ENCODE assay signal across 25 cellular contexts in genomic region chr5:105687493-105687892, GRCh38.
"Had no signal": no experiment of that assay in that cellular context is flagged by ENCODE, and none has a peak within 500 bp of the region (broad histone marks: within the 10 kb centered on the region; RNA-seq: fewer than 3 reads in every experiment).

No MANE protein-coding gene starts in this region.

- ATAC-seq: activated naive CD4-positive, alpha-beta T cell treated with anti-CD3 and anti-CD28 coated beads, Interleukin-2, amount 50 U/mL, for 72 hours; activated naive CD8-positive, alpha-beta T cell treated with anti-CD3 and anti-CD28 coated beads, Interleukin-2, amount 50 U/mL, for 24 hours; activated T-cell treated with anti-CD3 and anti-CD28 coated beads, Interleukin-2, amount 50 U/mL, for 4 hours; body of pancreas; T-cell had no signal

- H3K27me3 ChIP-seq: ascending aorta, body of pancreas, MG63 had no signal

- DNase-seq: activated CD4-positive, alpha-beta memory T cell treated with anti-CD3 and anti-CD28 coated beads for 36 hours; activated CD4-positive, alpha-beta T cell treated with anti-CD3 and anti-CD28 coated beads, Interleukin-2, amount 10 ng/mL, durations not matched to agents 7 days and 5 days; activated CD4-positive, CD25-positive, alpha-beta regulatory T cell; activated CD8-positive, alpha-beta memory T cell treated with anti-CD3 and anti-CD28 coated beads for 24 hours; activated effector memory CD4-positive, alpha-beta T cell treated with anti-CD3 and anti-CD28 coated beads, Interleukin-2, amount 50 U/mL, for 16 hours; activated naive CD4-positive, alpha-beta T cell treated with Interleukin-2 at 50 U/mL for 16 hours; activated naive CD8-positive, alpha-beta T cell treated with anti-CD3 and anti-CD28 coated beads, Interleukin-2, amount 50 U/mL, for 24 hours; activated T-cell treated with anti-CD3 and anti-CD28 coated beads, Interleukin-2, amount 50 U/mL, for 4 hours; amniotic stem cell; body of pancreas; central memory CD4-positive, alpha-beta T cell; MG63; MV-4-11; NCI-H1092 treated with DMSO at 0.1 percent for 48 hours; NCI-H1417 treated with DMSO at 0.1 percent for 48 hours; NCI-H2029; NCI-H345; NCI-H510A; NCI-H526 treated with DMSO at 0.1 percent for 48 hours; T-cell; T-helper 2 cell; T1000 had no signal

- H3K36me3 ChIP-seq: ascending aorta, MG63 had no signal

- H3K9me3 Mint-ChIP-seq: activated naive CD8-positive, alpha-beta T cell treated with anti-CD3 and anti-CD28 coated beads, Interleukin-2, amount 50 U/mL, for 24 hours had no signal

- H3K27me3 Mint-ChIP-seq: activated CD4-positive, alpha-beta memory T cell treated with anti-CD3 and anti-CD28 coated beads for 36 hours; activated CD4-positive, alpha-beta T cell treated with anti-CD3 and anti-CD28 coated beads, Interleukin-2, amount 10 ng/mL, durations not matched to agents 7 days and 5 days; activated naive CD8-positive, alpha-beta T cell treated with anti-CD3 and anti-CD28 coated beads, Interleukin-2, amount 50 U/mL, for 24 hours; T-cell had no signal

- H3K4me3 ChIP-seq: ascending aorta, body of pancreas, MG63, SK-N-MC had no signal

- H3K27ac Mint-ChIP-seq: activated CD4-positive, alpha-beta memory T cell treated with anti-CD3 and anti-CD28 coated beads for 36 hours; activated CD4-positive, alpha-beta T cell treated with anti-CD3 and anti-CD28 coated beads, Interleukin-2, amount 10 ng/mL, durations not matched to agents 7 days and 5 days; activated naive CD4-positive, alpha-beta T cell treated with anti-CD3 and anti-CD28 coated beads, Interleukin-2, amount 50 U/mL, for 72 hours; activated naive CD8-positive, alpha-beta T cell treated with anti-CD3 and anti-CD28 coated beads, Interleukin-2, amount 50 U/mL, for 24 hours; T-cell had no signal

- H3K4me1 Mint-ChIP-seq: activated CD4-positive, alpha-beta T cell treated with anti-CD3 and anti-CD28 coated beads, Interleukin-2, amount 10 ng/mL, durations not matched to agents 7 days and 5 days; activated naive CD8-positive, alpha-beta T cell treated with anti-CD3 and anti-CD28 coated beads, Interleukin-2, amount 50 U/mL, for 24 hours; T-cell had no signal

- H3K27ac ChIP-seq: ascending aorta, body of pancreas, SK-N-MC had no signal

- H3K4me1 ChIP-seq: ascending aorta, body of pancreas had no signal

- H3K4me3 Mint-ChIP-seq: activated CD4-positive, alpha-beta memory T cell treated with anti-CD3 and anti-CD28 coated beads for 36 hours; activated CD4-positive, alpha-beta T cell treated with anti-CD3 and anti-CD28 coated beads, Interleukin-2, amount 10 ng/mL, durations not matched to agents 7 days and 5 days; activated naive CD8-positive, alpha-beta T cell treated with anti-CD3 and anti-CD28 coated beads, Interleukin-2, amount 50 U/mL, for 24 hours; activated T-cell treated with anti-CD3 and anti-CD28 coated beads, Interleukin-2, amount 50 U/mL, for 4 hours; T-cell had no signal

- H3K36me3 Mint-ChIP-seq: activated CD4-positive, alpha-beta memory T cell treated with anti-CD3 and anti-CD28 coated beads for 36 hours; activated naive CD4-positive, alpha-beta T cell treated with anti-CD3 and anti-CD28 coated beads, Interleukin-2, amount 50 U/mL, for 72 hours; T-cell had no signal

- H3K9me3 ChIP-seq: ascending aorta, body of pancreas, MG63 had no signal
